7 cellular contexts compared by ENCODE assay signal in genomic region chrX:19544693-19545305, GRCh38. TPM values are rescaled to one million over a fixed set of nuclear protein-coding genes. Genes with fewer than 3 reads are reported as not detected.
DNase-seq lines count a peak whose midpoint lies in the region; ATAC-seq and TF ChIP-seq lines count a peak whose summit lies in the region.

No MANE protein-coding gene starts in this region.

- H3K4me1 Mint-ChIP-seq in HFFc6 (ENCODE audit: low read depth), result no peaks in the 10 kb centered on the region; the same call in 1 of the 2 replicates
- peaks cover 14% of the 10 kb centered on the region for H3K4me1 Mint-ChIP-seq in activated naive CD4-positive, alpha-beta T cell treated with anti-CD3 and anti-CD28 coated beads, Interleukin-2, amount 50 U/mL, for 24 hours

- no peak overlapping the region for H3K27ac Mint-ChIP-seq in HFFc6
- H3K27ac Mint-ChIP-seq in activated naive CD4-positive, alpha-beta T cell treated with anti-CD3 and anti-CD28 coated beads, Interleukin-2, amount 50 U/mL, for 24 hours, result peak overlapping the region; percentile 83

- peaks cover 10% of the 10 kb centered on the region; the same call in 1 of the 2 replicates for H3K36me3 Mint-ChIP-seq in HFFc6 (ENCODE audit: low read depth)
- peaks cover 14% of the 10 kb centered on the region for H3K36me3 Mint-ChIP-seq in activated naive CD4-positive, alpha-beta T cell treated with anti-CD3 and anti-CD28 coated beads, Interleukin-2, amount 50 U/mL, for 24 hours

- no peaks in the 10 kb centered on the region for H3K36me3 ChIP-seq in psoas muscle (ENCODE audit: insufficient read depth in 1 of 2, low read depth in 1 of 2)

- TF ChIP-seq CTCF in HFFc6 (IDR thresholded peaks at IDR 0.05), result peak; percentile 81
- TF ChIP-seq CTCF in psoas muscle (IDR thresholded peaks at IDR 0.05), result peak; percentile 78

- H3K4me3 ChIP-seq in psoas muscle, result no peak overlapping the region

- ATAC-seq in psoas muscle, result peak; percentile 62 to 82 (median 74)
- no peak for ATAC-seq in GM18511 (IDR thresholded peaks at IDR 0.05; ENCODE audit: unreplicated experiment)

- H3K9me3 ChIP-seq in psoas muscle, result no peaks in the 10 kb centered on the region

- no peaks in the 10 kb centered on the region for H3K27me3 ChIP-seq in psoas muscle (ENCODE audit: insufficient read depth in 3 of 3, low read length in 2 of 3)

- no peaks in the 10 kb centered on the region for H3K9me3 Mint-ChIP-seq in HFFc6
- H3K9me3 Mint-ChIP-seq in activated naive CD4-positive, alpha-beta T cell treated with anti-CD3 and anti-CD28 coated beads, Interleukin-2, amount 50 U/mL, for 24 hours, result no peaks in the 10 kb centered on the region

- 34 to 41% (median 41%) methylated on average over 8 of the region's 8 CpGs for WGBS in psoas muscle, 3 donors

- DNase-seq in G401 (ENCODE audit: low spot score) (peak; percentile 60), HFFc6 (peak; percentile 54), NCI-H748 (lab: John Stamatoyannopoulos, UW; ENCODE audit: unreplicated experiment) (peak; percentile 53), head of caudate nucleus (peak in 30 of 42 donors; percentile 16 to 79 (median 54)), psoas muscle (no peak)

- H3K4me3 Mint-ChIP-seq in HFFc6, result no peak overlapping the region
- H3K4me3 Mint-ChIP-seq in activated naive CD4-positive, alpha-beta T cell treated with anti-CD3 and anti-CD28 coated beads, Interleukin-2, amount 50 U/mL, for 24 hours, result no peak overlapping the region

- H3K4me1 ChIP-seq in psoas muscle, result no peaks in the 10 kb centered on the region

- no peaks in the 10 kb centered on the region for H3K27me3 Mint-ChIP-seq in HFFc6 (ENCODE audit: insufficient read depth)
- H3K27me3 Mint-ChIP-seq in activated naive CD4-positive, alpha-beta T cell treated with anti-CD3 and anti-CD28 coated beads, Interleukin-2, amount 50 U/mL, for 24 hours, result no peaks in the 10 kb centered on the region

- intact Hi-C loops in head of caudate nucleus (cut with DNase I) (loop anchor here (10.0 kb wide), 1 partner anchor 170 kb away; no protein-coding TSS in a partner anchor), psoas muscle (cut with DNase I) (loop anchor here (5.0 to 10.0 kb wide), 2 partner anchors 340 to 343 kb away; partner anchors contain the start of gene SH3KBP1 (in 2 of the 2))

- no peak overlapping the region for H3K27ac ChIP-seq in psoas muscle

- in situ Hi-C loops in G401 (cut with HindIII; ENCODE audit: low sequenced_read_pairs), result no loop called here

RNA-seq across cellular contexts. Expression of gene MAP3K15, which starts 29.5 kb away (rescaled TPM):
- 1.5 and 2.5 TPM in 2 replicates for total RNA-seq in G401 (2014; rRNA removed; shearing (Covaris generic))
- total RNA-seq in HFFc6 (2021; fragmentation: NEBNext Ultra II Directional; extraction: Animal tissue kit (Norgen Biotek cat#: 25700)), result under 1 TPM; 0.09 to 0.29 (median 0.23) TPM
- under 1 TPM in 1 of 4 donors, not detected in 3; 0.10 TPM for total RNA-seq in psoas muscle
- under 1 TPM; 0.08 to 0.30 (median 0.09) TPM for polyA plus RNA-seq in psoas muscle

Comparison
In these comparisons a context has a peak if more than half of its experiments do, and no peak if none do; other contexts are left out.
1. DNase-seq: peak in G401 (single experiment), HFFc6 (single experiment), NCI-H748 (single experiment) and head of caudate nucleus (30 of 42); none in psoas muscle (0 of 2).